Comparison of ENCODE assay signal across 7 cellular contexts in genomic region chr5:163347671-163348070, GRCh38.
DNase-seq lines count a peak whose midpoint lies in the region; ATAC-seq, FAIRE-seq and TF ChIP-seq lines count a peak whose summit lies in the region.

No MANE protein-coding gene starts in this region.

- H3K4me3 ChIP-seq in SK-N-SH (ENCODE audit: low read depth in 2 of 2, low read length in 1 of 2): peak overlapping the region in 1 of 2 experiments; percentile 25; a peak in 1 of 4 replicates
- H3K4me3 ChIP-seq in GM12878: no peak overlapping the region

- 0% methylated on average over 2 of the region's 2 CpGs for WGBS in SK-N-SH (ENCODE audit: low lambda C conversion rate)
- 0% methylated on average over 2 of the region's 2 CpGs for WGBS in GM12878 (ENCODE audit: insufficient coverage, insufficient replicate concordance, low lambda C conversion rate, missing lambda C conversion rate)

- DNase-seq in HUDEP-2 (lab: John Stamatoyannopoulos, UW; ENCODE audit: unreplicated experiment in 76 of 76) (peak in 52 of 76 experiments; percentile 0 to 65 (median 17)), SK-N-SH (peak; percentile 65), GM12878 (ENCODE audit: low read depth, low spot score) (peak; percentile 21), iPS-NIHi7 (ENCODE audit: extremely low spot score) (peak; percentile 63)
- DNase-seq in stimulated activated CD4-positive, alpha-beta T cell treated with anti-CD3 and anti-CD28 coated beads, Interleukin-1b, Interleukin-23, amount 100 ng/mL, for 24 hours (ENCODE audit: low read depth in 4 of 4, low spot score in 1 of 4): peak; percentile 15 to 32 (median 18)

- H3F3A ChIP-seq in SK-N-SH (replicated peaks; ENCODE audit: insufficient read depth): no peaks in the 10 kb centered on the region

- H3K9me3 ChIP-seq in SK-N-SH (no peaks in the 10 kb centered on the region), GM12878 (replicated peaks; ENCODE audit: control insufficient read depth, insufficient read depth, low read length) (no peaks in the 10 kb centered on the region)

- H3K4me2 ChIP-seq in SK-N-SH: no peak overlapping the region
- H3K4me2 ChIP-seq in GM12878 (ENCODE audit: control insufficient read depth, insufficient read depth): no peak overlapping the region

- no peak overlapping the region for H3K27ac ChIP-seq in SK-N-SH (ENCODE audit: low read depth in 2 of 2, low read length in 1 of 2)
- H3K27ac ChIP-seq in GM12878 (ENCODE audit: control insufficient read depth, insufficient read depth): no peak overlapping the region

- no peak for TF ChIP-seq POLR2A in GM12878 (IDR thresholded peaks at IDR 0.05; ENCODE audit: low read depth, low read length)

- no peaks in the 10 kb centered on the region for H4K20me1 ChIP-seq in SK-N-SH (ENCODE audit: insufficient read depth)
- H4K20me1 ChIP-seq in GM12878 (ENCODE audit: control insufficient read depth, insufficient read depth): no peaks in the 10 kb centered on the region

- POLR2A ChIA-PET in SK-N-SH (lab: Yijun Ruan, JAX) (no interaction called here), GM12878 (lab: Charles Lee) (no interaction called here)

- in situ Hi-C loops in GM12878 (cut with MboI): loop anchor here (10.0 kb wide), 2 partner anchors 1143 to 1803 kb away; partner anchors contain the start of gene GABRB2

- H3K36me3 ChIP-seq in SK-N-SH (replicated peaks in 1 of 2; ENCODE audit: control insufficient read depth in 1 of 2, insufficient read depth in 2 of 2, low read length in 1 of 2): no peaks in the 10 kb centered on the region
- H3K36me3 ChIP-seq in GM12878 (ENCODE audit: control insufficient read depth in 2 of 2, insufficient read depth in 2 of 2, low read length in 1 of 2): no peaks in the 10 kb centered on the region

- TF ChIP-seq RAD21 in SK-N-SH (IDR thresholded peaks at IDR 0.05; ENCODE audit: low read length) (peak; percentile 94), GM12878 (IDR thresholded peaks at IDR 0.05; ENCODE audit: insufficient read depth, low read depth, low read length) (peak; percentile 97)

- H2AFZ ChIP-seq in SK-N-SH (ENCODE audit: low read depth) (no peak overlapping the region), GM12878 (ENCODE audit: control insufficient read depth, low read depth, low read length) (no peak overlapping the region)

- CTCF ChIA-PET in SK-N-SH (lab: Yijun Ruan, JAX) (interaction anchor here (0.6 to 8.4 kb wide), 41 partner anchors 9 to 1804 kb away, joined by 3 to 68 read pairs (median 3); partner anchors contain the start of genes GABRA1 and GABRB2), GM12878 (lab: Yijun Ruan, JAX) (interaction anchor here (0.6 to 5.1 kb wide), 51 partner anchors 11 to 1898 kb away, joined by 3 to 62 read pairs (median 4); no protein-coding TSS in a partner anchor)

- FAIRE-seq in G401.6 (lab: Jason Lieb, UNC): peak; percentile 52
- FAIRE-seq in GM12878 (lab: Jason Lieb, UNC): peak; percentile 52

- H3K9me2 ChIP-seq in SK-N-SH: no peaks in the 10 kb centered on the region

- peaks cover 0 to 4% of the 10 kb centered on the region in 2 experiments; a peak in 1 of 4 replicates for H3K4me1 ChIP-seq in SK-N-SH (ENCODE audit: control insufficient read depth in 1 of 2, insufficient read depth in 2 of 2, low read depth in 1 of 2, low read length in 1 of 2)
- no peaks in the 10 kb centered on the region for H3K4me1 ChIP-seq in GM12878 (ENCODE audit: control insufficient read depth, insufficient read depth, low read length)

- intact Hi-C loops in GM12878 (cut with micrococcal nuclease; ENCODE audit: unreplicated experiment): loop anchor here (1.0 to 10.0 kb wide), 11 partner anchors 61 to 1803 kb away; no protein-coding TSS in a partner anchor

- TF ChIP-seq EP300 in SK-N-SH (IDR thresholded peaks at IDR 0.05; ENCODE audit: borderline replicate concordance in 1 of 2, low read depth in 1 of 2, low read length in 1 of 2) (no peak), GM12878 (IDR thresholded peaks at IDR 0.05; ENCODE audit: borderline replicate concordance in 1 of 2, control insufficient read depth in 1 of 2, low read depth in 2 of 2, low read length in 2 of 2) (no peak)

- BruUV-seq in GM12878 (replicated peaks; lab: Mats Ljungman, UMichigan): no TSS peak

- RAD21 ChIA-PET in GM12878 (lab: Charles Lee; ENCODE audit: unreplicated experiment): interaction anchor here (0.7 to 3.4 kb wide), 18 partner anchors 15 to 1804 kb away, joined by 3 to 27 read pairs (median 4); no protein-coding TSS in a partner anchor

- ATAC-seq in GM21360 (IDR thresholded peaks at IDR 0.05; ENCODE audit: unreplicated experiment) (peak; percentile 77), GM12878 (peak; percentile 88)

- no peak overlapping the region for H3K9ac ChIP-seq in SK-N-SH
- no peak overlapping the region for H3K9ac ChIP-seq in GM12878 (ENCODE audit: control insufficient read depth, insufficient read depth, low read length)

- TF ChIP-seq CTCF in SK-N-SH (IDR thresholded peaks at IDR 0.05): peak; percentile 96
- peak; percentile 71 to 91 (median 83); a peak in 5 of 6 replicates for TF ChIP-seq CTCF in GM12878 (IDR thresholded peaks at IDR 0.05 in 2 of 3, conservative IDR thresholded peaks at IDR 0.05 in 1 of 3; ENCODE audit: control insufficient read depth in 2 of 3, extremely low read depth in 1 of 3, insufficient read depth in 1 of 3, low read depth in 3 of 3, low read length in 3 of 3)

- H3K27me3 ChIP-seq in SK-N-SH (ENCODE audit: insufficient read depth) (no peaks in the 10 kb centered on the region), GM12878 (replicated peaks in 1 of 2; ENCODE audit: control insufficient read depth in 2 of 2, insufficient read depth in 2 of 2, low read length in 1 of 2) (no peaks in the 10 kb centered on the region)

- H3K79me2 ChIP-seq in SK-N-SH (ENCODE audit: insufficient read depth) (no peaks in the 10 kb centered on the region), GM12878 (ENCODE audit: control insufficient read depth, insufficient read depth, low read length) (no peaks in the 10 kb centered on the region)

- SMC1A ChIA-PET in GM12878 (lab: Charles Lee; ENCODE audit: uncharacterized antibody, unreplicated experiment): interaction anchor here (0.7 to 3.2 kb wide), 20 partner anchors 12 to 1805 kb away, joined by 3 to 17 read pairs (median 4); no protein-coding TSS in a partner anchor

TF ChIP-seq in SK-N-SH, 30 proteins besides CTCF, POLR2A, EP300 and RAD21:
- TF ChIP-seq MAX (IDR thresholded peaks at IDR 0.05; ENCODE audit: low read depth): no peak
- no peak for TF ChIP-seq USF2 (IDR thresholded peaks at IDR 0.05; ENCODE audit: borderline replicate concordance, low read depth, low read length)
- peak; percentile 63 for TF ChIP-seq SMC3 (IDR thresholded peaks at IDR 0.05; ENCODE audit: low read depth, low read length)
- TF ChIP-seq NRF1 (IDR thresholded peaks at IDR 0.05; ENCODE audit: low read depth, low read length): no peak

TF ChIP-seq in GM12878, 131 proteins besides CTCF, POLR2A, EP300 and RAD21:
- TF ChIP-seq SRF (IDR thresholded peaks at IDR 0.05; ENCODE audit: low read depth in 2 of 2, low read length in 2 of 2): no peak
- peak; percentile 85 for TF ChIP-seq SMC3 (IDR thresholded peaks at IDR 0.05; ENCODE audit: borderline replicate concordance, low read length)
- TF ChIP-seq YY1 (IDR thresholded peaks at IDR 0.05; ENCODE audit: low read depth, low read length): 0 out of 2 replicates have a peak, but pooled peaks have one; percentile 18
TF ChIP-seq in GM12878: peak in this region for 2.
